Comparison of ENCODE assay signal across 15 cellular contexts in the genomic region with DNA sequence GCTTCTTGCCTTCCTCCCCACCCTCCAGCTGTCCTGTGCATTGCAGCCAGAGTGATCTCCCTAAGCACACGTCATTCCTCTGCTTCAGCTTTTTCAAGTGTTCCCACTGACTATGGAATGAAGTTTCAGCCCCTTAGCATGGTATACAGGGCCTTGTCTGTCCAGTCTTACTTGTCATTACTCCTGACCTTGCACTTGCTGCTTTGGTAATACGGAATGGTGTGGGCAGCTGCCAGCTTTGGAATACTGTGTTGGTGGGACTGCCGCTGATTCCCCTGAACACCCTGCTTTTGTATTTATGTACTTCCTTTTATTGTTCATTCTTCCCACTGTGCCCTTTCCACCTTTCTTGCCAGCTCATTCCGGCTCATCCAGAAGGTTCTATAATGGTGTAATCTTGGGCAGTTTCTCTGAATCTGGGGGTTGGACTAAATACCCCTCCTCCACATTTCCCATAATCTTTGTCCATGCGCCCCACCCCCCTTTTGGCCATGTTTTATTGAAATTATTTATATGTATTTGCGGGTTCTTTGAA.
"Had no signal": no experiment of that assay in that cellular context is flagged by ENCODE, and none has a peak within 500 bp of the region (broad histone marks: within the 10 kb centered on the region; RNA-seq: fewer than 3 reads in every experiment).

No MANE protein-coding gene starts in this region.

- DNase-seq: activated CD4-positive, alpha-beta memory T cell treated with anti-CD3 and anti-CD28 coated beads, Interleukin-2, amount 10 ng/mL, durations not matched to agents 7 days and 5 days; activated T-cell treated with anti-CD3 and anti-CD28 coated beads, Interleukin-2, amount 50 U/mL, for 48 hours; caudate nucleus; colonic mucosa; effector CD4-positive, alpha-beta T cell; immature natural killer cell; mesenchymal stem cell; stimulated activated CD4-positive, alpha-beta T cell treated with anti-CD3 and anti-CD28 coated beads, Interleukin-4, amount 100 ng/mL, for 4 hours; SW 1271; uterus had no signal

- H3K36me3 ChIP-seq: colonic mucosa, uterus had no signal

- H3K27ac ChIP-seq: colonic mucosa, epithelial cell of prostate, skin epidermis, uterus, VCaP had no signal

- FAIRE-seq: astrocyte had no signal

- H3K4me3 ChIP-seq: colonic mucosa, skin epidermis, uterus had no signal

- H3K4me1 ChIP-seq: colonic mucosa, uterus had no signal

- H3K27me3 ChIP-seq: colonic mucosa, uterus had no signal

- ATAC-seq: natural killer cell treated with Interleukin-12 subunit alpha and Interleukin-12 subunit beta and Interleukin-15 and Interleukin-18, amount 100 ng/mL, for 72 hours had no signal

- H3K9me3 ChIP-seq: colonic mucosa, uterus had no signal
